ENCODE assay signal across 8 cellular contexts in genomic region chr1:42529724-42530161, GRCh38.
DNase-seq lines count a peak whose midpoint lies in the region; ATAC-seq and TF ChIP-seq lines count a peak whose summit lies in the region.

No MANE protein-coding gene starts in this region.

- DNase-seq in AG20443 (ENCODE audit: low spot score), result peak; percentile 56
- DNase-seq in HT1080 (ENCODE audit: low read depth), result peak; percentile 86
- DNase-seq in activated naive CD4-positive, alpha-beta T cell treated with anti-CD3 and anti-CD28 coated beads, Interleukin-2, amount 50 U/mL, for 72 hours (ENCODE audit: low spot score in 2 of 2), result no peak
- DNase-seq in right lobe of liver, result no peak
- DNase-seq in COR-L47 (lab: John Stamatoyannopoulos, UW), result no peak
- no peak for DNase-seq in T1000 (lab: John Stamatoyannopoulos, UW)

- H3K36me3 Mint-ChIP-seq in activated naive CD4-positive, alpha-beta T cell treated with anti-CD3 and anti-CD28 coated beads, Interleukin-2, amount 50 U/mL, for 72 hours, result peaks cover 5 to 7% of the 10 kb centered on the region in 2 donors

- intact Hi-C loops in right lobe of liver (cut with DNase I), result no loop called here

- no peaks in the 10 kb centered on the region for H3K27me3 ChIP-seq in right lobe of liver

- no peaks in the 10 kb centered on the region for H3K4me1 ChIP-seq in right lobe of liver

- TF ChIP-seq CTCF in right lobe of liver (IDR thresholded peaks at IDR 0.05), result no peak

- no peak overlapping the region for H3K27ac ChIP-seq in right lobe of liver

- H3K9me3 ChIP-seq in right lobe of liver, result no peaks in the 10 kb centered on the region

- TF ChIP-seq POLR2A in right lobe of liver (IDR thresholded peaks at IDR 0.05), result no peak

- WGBS in right lobe of liver (ENCODE audit: insufficient coverage, low coverage, low lambda C conversion rate, missing lambda C conversion rate), result 30% methylated on average over 3 of the region's 3 CpGs

- H3K4me3 ChIP-seq in right lobe of liver, result peak overlapping the region in 2 of 3 donors; percentile 6 to 10

- H3K36me3 ChIP-seq in right lobe of liver, result no peaks in the 10 kb centered on the region

- peaks cover 0 to 5% of the 10 kb centered on the region in 2 donors for H3K9me3 Mint-ChIP-seq in activated naive CD4-positive, alpha-beta T cell treated with anti-CD3 and anti-CD28 coated beads, Interleukin-2, amount 50 U/mL, for 72 hours

- peak; percentile 61 to 100 for ATAC-seq in activated naive CD4-positive, alpha-beta T cell treated with anti-CD3 and anti-CD28 coated beads, Interleukin-2, amount 50 U/mL, for 72 hours
- peak; percentile 57 to 88 (median 75) for ATAC-seq in right lobe of liver
- ATAC-seq in GM18511 (IDR thresholded peaks at IDR 0.05; ENCODE audit: unreplicated experiment), result no peak
- ATAC-seq in GM19328 (IDR thresholded peaks at IDR 0.05; ENCODE audit: unreplicated experiment), result no peak

- peak overlapping the region in 1 of 2 donors; percentile 78 for H3K27ac Mint-ChIP-seq in activated naive CD4-positive, alpha-beta T cell treated with anti-CD3 and anti-CD28 coated beads, Interleukin-2, amount 50 U/mL, for 72 hours

Comparison
In these comparisons a context has a peak if more than half of its experiments do, and no peak if none do; other contexts are left out.
1. DNase-seq: peak in AG20443 (single experiment) and HT1080 (single experiment); none in activated naive CD4-positive, alpha-beta T cell treated with anti-CD3 and anti-CD28 coated beads, Interleukin-2, amount 50 U/mL, for 72 hours (0 of 2), right lobe of liver (0 of 3), COR-L47 (single experiment) and T1000 (single experiment).
2. ATAC-seq: peak in activated naive CD4-positive, alpha-beta T cell treated with anti-CD3 and anti-CD28 coated beads, Interleukin-2, amount 50 U/mL, for 72 hours (2 of 2) and right lobe of liver (4 of 4); none in GM18511 (single experiment) and GM19328 (single experiment).